ENCODE assay signal across 14 cellular contexts in genomic region chr20:3250091-3250504, GRCh38. TPM values are rescaled to one million over a fixed set of nuclear protein-coding genes. Genes with fewer than 3 reads are reported as not detected.
DNase-seq lines count a peak whose midpoint lies in the region; ATAC-seq, FAIRE-seq and TF ChIP-seq lines count a peak whose summit lies in the region.
"Had no signal": no experiment of that assay in that cellular context is flagged by ENCODE, and none has a peak within 500 bp of the region (broad histone marks: within the 10 kb centered on the region; RNA-seq: fewer than 3 reads in every experiment).

No MANE protein-coding gene starts in this region.

- H3K36me3 ChIP-seq in adrenal gland (replicated peaks in 1 of 2) = peaks cover 0 to 28% of the 10 kb centered on the region in 2 donors
- no peaks in the 10 kb centered on the region for H3K36me3 ChIP-seq in mucosa of descending colon (ENCODE audit: low read depth)

- no peak for FAIRE-seq in GM12891 (lab: Jason Lieb, UNC)

- H3K9me3 ChIP-seq in adrenal gland (replicated peaks in 1 of 3) = no peaks in the 10 kb centered on the region
- H3K9me3 ChIP-seq in mucosa of descending colon = no peaks in the 10 kb centered on the region

- H3K4me1 ChIP-seq in adrenal gland (replicated peaks in 1 of 2) (peaks cover 0 to 11% of the 10 kb centered on the region in 2 donors), mucosa of descending colon (ENCODE audit: low read depth) (peaks cover 5% of the 10 kb centered on the region)

- intact Hi-C loops in adrenal gland (cut with DNase I) (no loop called here), mucosa of descending colon (cut with DNase I, micrococcal nuclease) (no loop called here)

- ATAC-seq in mucosa of descending colon (peak; percentile 36), GM19452 (IDR thresholded peaks at IDR 0.05; ENCODE audit: unreplicated experiment) (no peak), HG03039 (IDR thresholded peaks at IDR 0.05; ENCODE audit: unreplicated experiment) (no peak)
- ATAC-seq: activated CD4-positive, alpha-beta T cell treated with anti-CD3 and anti-CD28 coated beads for 36 hours; naive thymus-derived CD4-positive, alpha-beta T cell had no signal

- DNase-seq in DMS53 (lab: John Stamatoyannopoulos, UW) = peak; percentile 86
- DNase-seq in adrenal gland = peak in 2 of 7 donors; percentile 37 to 58
- DNase-seq in mucosa of descending colon = no peak
- no peak for DNase-seq in GM12891 (ENCODE audit: insufficient read length, low spot score)
- no peak for DNase-seq in NCI-H1417 treated with DMSO at 0.1 percent for 48 hours (lab: John Stamatoyannopoulos, UW)
- DNase-seq: activated CD4-positive, alpha-beta T cell treated with anti-CD3 and anti-CD28 coated beads for 36 hours; GOT3; head of caudate nucleus; naive thymus-derived CD4-positive, alpha-beta T cell; NCI-H774; stimulated activated CD4-positive, alpha-beta T cell treated with anti-CD3 and anti-CD28 coated beads, Interleukin-4, amount 100 ng/mL, for 1 hour had no signal

- peak; percentile 48 for TF ChIP-seq RAD21 in Ishikawa (IDR thresholded peaks at IDR 0.05; ENCODE audit: low read depth)

- H3K4me3 ChIP-seq in adrenal gland = no peak overlapping the region
- no peak overlapping the region for H3K4me3 ChIP-seq in mucosa of descending colon

- H3K27ac ChIP-seq in adrenal gland = no peak overlapping the region

- peak in 4 of 6 experiments; percentile 17 to 40 (median 36) for TF ChIP-seq CTCF in adrenal gland (IDR thresholded peaks at IDR 0.05)
- no peak for TF ChIP-seq CTCF in mucosa of descending colon (IDR thresholded peaks at IDR 0.05)

- 55 to 59% (median 58%) methylated on average over 10 of the region's 10 CpGs for WGBS in adrenal gland, 4 donors

- TF ChIP-seq EP300 in Ishikawa (IDR thresholded peaks at IDR 0.05; ENCODE audit: borderline replicate concordance) = no peak

- H3K27me3 ChIP-seq in adrenal gland = no peaks in the 10 kb centered on the region

- TF ChIP-seq POLR2A in adrenal gland (IDR thresholded peaks at IDR 0.05) (no peak), GM12891 (IDR thresholded peaks at IDR 0.05; ENCODE audit: low read depth, low read length) (no peak)

TF ChIP-seq in Ishikawa, 13 proteins besides CTCF, POLR2A, EP300 and RAD21 (continues in another document):
- TF ChIP-seq MAX (IDR thresholded peaks at IDR 0.05) = no peak
- no peak for TF ChIP-seq TEAD4 (IDR thresholded peaks at IDR 0.05)
- TF ChIP-seq CEBPB (IDR thresholded peaks at IDR 0.05) = no peak
- TF ChIP-seq EGR1 (IDR thresholded peaks at IDR 0.05) = no peak
- no peak for TF ChIP-seq TAF1 (IDR thresholded peaks at IDR 0.05; ENCODE audit: low read depth)
- no peak for TF ChIP-seq FOXM1 (IDR thresholded peaks at IDR 0.05; ENCODE audit: borderline replicate concordance, low read depth)
- TF ChIP-seq NFIC (IDR thresholded peaks at IDR 0.05) = no peak
- TF ChIP-seq REST (IDR thresholded peaks at IDR 0.05; ENCODE audit: low read depth) = no peak
- TF ChIP-seq CREB1 (IDR thresholded peaks at IDR 0.05; ENCODE audit: low read depth) = no peak
- TF ChIP-seq YY1 (IDR thresholded peaks at IDR 0.05; ENCODE audit: low read depth) = no peak
- TF ChIP-seq TCF12 (IDR thresholded peaks at IDR 0.05; ENCODE audit: low read depth) = no peak

TF ChIP-seq in GM12891, 5 proteins besides CTCF, POLR2A, EP300 and RAD21:
- TF ChIP-seq TAF1 (IDR thresholded peaks at IDR 0.05; ENCODE audit: low read depth, low read length) (no peak), POU2F2 (IDR thresholded peaks at IDR 0.05; ENCODE audit: low read depth, low read length) (no peak), PAX5 (IDR thresholded peaks at IDR 0.05; ENCODE audit: insufficient read depth, low read length, severe bottlenecking) (no peak), SPI1 (IDR thresholded peaks at IDR 0.05; ENCODE audit: low read depth, low read length) (no peak), POLR2AphosphoS5 (IDR thresholded peaks at IDR 0.05; ENCODE audit: low read depth, low read length) (no peak)

RNA-seq across cellular contexts. Expression of gene SLC4A11, which starts 11.1 kb away (rescaled TPM):
- 10 to 100 TPM in 4 of 8 donors, 1 to 10 TPM in 4; 7.1 to 30.6 (median 13.0) TPM for total RNA-seq in adrenal gland
- polyA plus RNA-seq in adrenal gland = 10 to 100 TPM in 1 of 3 donors, 1 to 10 TPM in 1, under 1 TPM in 1; 0.97 to 12.1 (median 6.4) TPM
- 1 to 10 TPM in 2 of 3 donors, under 1 TPM in 1; 0.31 to 1.2 (median 1.1) TPM for total RNA-seq in mucosa of descending colon
- polyA plus RNA-seq in GM12891 (2012; ENCODE audit: low read depth, missing spikeins) = 0.41 TPM
- polyA plus RNA-seq: naive thymus-derived CD4-positive, alpha-beta T cell had no signal

RNA-seq across cellular contexts. Expression of gene ITPA, which starts 40.8 kb away (rescaled TPM):
- total RNA-seq in adrenal gland = 10 to 100 TPM; 41.4 to 82.3 (median 58.6) TPM
- 100 to 1,000 TPM in 2 of 3 donors, 10 to 100 TPM in 1; 29.3 to 182 (median 131) TPM for polyA plus RNA-seq in adrenal gland
- total RNA-seq in mucosa of descending colon = 10 to 100 TPM; 29.8 to 44.7 (median 43.8) TPM
- 62.5 TPM for polyA plus RNA-seq in GM12891 (2012; ENCODE audit: low read depth, missing spikeins)

RNA-seq across cellular contexts. Expression of gene DDRGK1, which starts 45.6 kb away (rescaled TPM):
- total RNA-seq in adrenal gland (100 to 1,000 TPM; 124 to 202 (median 166) TPM), mucosa of descending colon (10 to 100 TPM; 51.3 to 80.3 (median 62.9) TPM)
- 100 to 1,000 TPM in 2 of 3 donors, 10 to 100 TPM in 1; 81.6 to 125 (median 113) TPM for polyA plus RNA-seq in adrenal gland
- 29.7 TPM for polyA plus RNA-seq in GM12891 (2012; ENCODE audit: low read depth, missing spikeins)
